Comparison of ENCODE assay signal across 18 cellular contexts in genomic region chr15:85501574-85501973, GRCh38.
DNase-seq lines count a peak whose midpoint lies in the region; ATAC-seq and TF ChIP-seq lines count a peak whose summit lies in the region.
"Had no signal": no experiment of that assay in that cellular context is flagged by ENCODE, and none has a peak within 500 bp of the region (broad histone marks: within the 10 kb centered on the region; RNA-seq: fewer than 3 reads in every experiment).

No MANE protein-coding gene starts in this region.

- no peaks in the 10 kb centered on the region for H3K9me3 Mint-ChIP-seq in CD4-positive, CD25-positive, alpha-beta regulatory T cell
- H3K9me3 Mint-ChIP-seq in CD4-positive, alpha-beta memory T cell, result no peaks in the 10 kb centered on the region
- no peaks in the 10 kb centered on the region for H3K9me3 Mint-ChIP-seq in activated T-helper 17 cell treated with anti-CD3 and anti-CD28 coated beads, Interleukin-2, amount 50 U/mL, for 72 hours
- no peaks in the 10 kb centered on the region for H3K9me3 Mint-ChIP-seq in activated naive CD4-positive, alpha-beta T cell treated with anti-CD3 and anti-CD28 coated beads, Interleukin-2, amount 10 ng/mL, durations not matched to agents 7 days and 5 days

- no peaks in the 10 kb centered on the region for H3K9me3 ChIP-seq in CD4-positive, CD25-positive, alpha-beta regulatory T cell (ENCODE audit: control insufficient read depth in 2 of 2, low read length in 2 of 2)
- H3K9me3 ChIP-seq in CD4-positive, alpha-beta memory T cell (ENCODE audit: control insufficient read depth in 1 of 2, low read length in 2 of 2), result no peaks in the 10 kb centered on the region
- no peaks in the 10 kb centered on the region for H3K9me3 ChIP-seq in right cardiac atrium (ENCODE audit: control insufficient read depth, low read length)
- H3K9me3 ChIP-seq in sigmoid colon, result no peaks in the 10 kb centered on the region
- H3K9me3 ChIP-seq: adrenal gland, lower lobe of right lung, SK-N-SH, transverse colon had no signal

- H3K36me3 Mint-ChIP-seq in CD4-positive, CD25-positive, alpha-beta regulatory T cell, result peaks cover 3% of the 10 kb centered on the region
- H3K36me3 Mint-ChIP-seq in CD4-positive, alpha-beta memory T cell, result peaks cover 0 to 5% of the 10 kb centered on the region in 2 donors
- H3K36me3 Mint-ChIP-seq in activated T-helper 17 cell treated with anti-CD3 and anti-CD28 coated beads, Interleukin-2, amount 50 U/mL, for 72 hours (ENCODE audit: low read depth), result no peaks in the 10 kb centered on the region
- no peaks in the 10 kb centered on the region for H3K36me3 Mint-ChIP-seq in activated naive CD4-positive, alpha-beta T cell treated with anti-CD3 and anti-CD28 coated beads, Interleukin-2, amount 10 ng/mL, durations not matched to agents 7 days and 5 days

- POLR2A ChIA-PET in CD4-positive, alpha-beta memory T cell (lab: Charles Lee; ENCODE audit: partially characterized antibody), result interaction anchor here (0.6 kb wide), 1 partner anchor 123 kb away, joined by 3 read pairs; no protein-coding TSS in a partner anchor

- no peak for TF ChIP-seq EP300 in sigmoid colon (IDR thresholded peaks at IDR 0.05)

- CTCF ChIA-PET in CD4-positive, alpha-beta memory T cell (lab: Charles Lee; ENCODE audit: partially characterized antibody), result interaction anchor here (2.3 to 3.6 kb wide), 3 partner anchors 11 to 205 kb away, joined by 9 to 19 read pairs (median 9); no protein-coding TSS in a partner anchor
- CTCF ChIA-PET in activated naive CD4-positive, alpha-beta T cell treated with anti-CD3 and anti-CD28 coated beads, Interleukin-2, amount 10 ng/mL, durations not matched to agents 7 days and 5 days (lab: Charles Lee), result interaction anchor here (1.0 kb wide), 1 partner anchor 8 kb away, joined by 3 read pairs; no protein-coding TSS in a partner anchor

- no peak for ATAC-seq in CD4-positive, CD25-positive, alpha-beta regulatory T cell (ENCODE audit: low read depth in 2 of 2)
- peak; percentile 61 for ATAC-seq in activated T-helper 17 cell treated with anti-CD3 and anti-CD28 coated beads, Interleukin-2, amount 50 U/mL, for 72 hours (replicated peaks)
- ATAC-seq in right cardiac atrium (no peak), HG02970 (IDR thresholded peaks at IDR 0.05; ENCODE audit: low FRiP score, unreplicated experiment) (no peak)
- ATAC-seq: lower lobe of right lung had no signal

- H3K4me1 ChIP-seq in CD4-positive, CD25-positive, alpha-beta regulatory T cell (ENCODE audit: control insufficient read depth, insufficient read depth, low read length, poor library complexity, severe bottlenecking), result peaks cover 37% of the 10 kb centered on the region
- peaks cover 76% of the 10 kb centered on the region for H3K4me1 ChIP-seq in CD4-positive, alpha-beta memory T cell (ENCODE audit: insufficient read depth, low read length)
- H3K4me1 ChIP-seq in right cardiac atrium (ENCODE audit: control insufficient read depth, insufficient read depth, low read length) (peaks cover 13% of the 10 kb centered on the region), sigmoid colon (peaks cover 0 to 41% (median 24%) of the 10 kb centered on the region in 4 donors)

- no peak for DNase-seq in CD4-positive, CD25-positive, alpha-beta regulatory T cell
- DNase-seq in CD4-positive, alpha-beta memory T cell, result no peak
- no peak for DNase-seq in right cardiac atrium
- DNase-seq in sigmoid colon, result no peak
- DNase-seq in GM19238 (ENCODE audit: insufficient read length, low spot score), result no peak
- no peak for DNase-seq in activated naive CD4-positive, alpha-beta T cell treated with anti-CD3 and anti-CD28 coated beads, Interleukin-2, amount 10 ng/mL, durations not matched to agents 7 days and 5 days
- DNase-seq: adrenal gland; cortex of kidney; lower lobe of right lung; NCI-H1694 treated with DMSO at 0.1 percent for 48 hours; NCI-H526 treated with DMSO at 0.1 percent for 48 hours; nucleus accumbens; SK-N-SH; stimulated activated CD4-positive, alpha-beta T cell treated with anti-CD3 and anti-CD28 coated beads, Interleukin-4, amount 100 ng/mL, for 24 hours; T-helper 9 cell; transverse colon had no signal

- no peak for TF ChIP-seq POLR2A in sigmoid colon (IDR thresholded peaks at IDR 0.05)

- no peak overlapping the region for H3K27ac ChIP-seq in CD4-positive, CD25-positive, alpha-beta regulatory T cell (ENCODE audit: insufficient read depth, low read length, poor library complexity, severe bottlenecking)
- H3K27ac ChIP-seq in CD4-positive, alpha-beta memory T cell (ENCODE audit: low read depth, low read length), result peak overlapping the region; percentile 8
- H3K27ac ChIP-seq in right cardiac atrium (ENCODE audit: low read length) (peak overlapping the region; percentile 42), sigmoid colon (peak overlapping the region in 2 of 4 donors; percentile 54 to 66)
- H3K27ac ChIP-seq: adrenal gland, lower lobe of right lung, transverse colon had no signal

- peak overlapping the region; percentile 49 for H3K4me3 ChIP-seq in CD4-positive, CD25-positive, alpha-beta regulatory T cell (ENCODE audit: low read depth, low read length)
- H3K4me3 ChIP-seq in CD4-positive, alpha-beta memory T cell (ENCODE audit: low read length in 2 of 2), result no peak overlapping the region
- H3K4me3 ChIP-seq in right cardiac atrium (ENCODE audit: low read length) (no peak overlapping the region), sigmoid colon (no peak overlapping the region)
- H3K4me3 ChIP-seq: adrenal gland, lower lobe of right lung, transverse colon had no signal

- no peaks in the 10 kb centered on the region for H3K27me3 ChIP-seq in CD4-positive, CD25-positive, alpha-beta regulatory T cell (ENCODE audit: control insufficient read depth, insufficient read depth, low read length)
- no peaks in the 10 kb centered on the region for H3K27me3 ChIP-seq in CD4-positive, alpha-beta memory T cell (ENCODE audit: insufficient read depth, low read length)
- H3K27me3 ChIP-seq in right cardiac atrium (ENCODE audit: control insufficient read depth, insufficient read depth), result no peaks in the 10 kb centered on the region
- no peaks in the 10 kb centered on the region for H3K27me3 ChIP-seq in sigmoid colon
- H3K27me3 ChIP-seq: adrenal gland, transverse colon had no signal

- intact Hi-C loops in CD4-positive, alpha-beta memory T cell (cut with micrococcal nuclease), result no loop called here
- intact Hi-C loops in right cardiac atrium (cut with DNase I) (loop anchor here (5.0 to 10.0 kb wide), 4 partner anchors 81 to 203 kb away; no protein-coding TSS in a partner anchor), sigmoid colon (cut with DNase I) (loop anchor here (5.0 to 10.0 kb wide), 2 partner anchors 119 to 333 kb away; partner anchors contain the start of gene AKAP13)

- 87% methylated on average over 2 of the region's 2 CpGs for WGBS in right cardiac atrium
- WGBS in sigmoid colon, 2 donors, result 86 to 93% methylated on average over 2 of the region's 2 CpGs

- peak overlapping the region in 2 of 3 donors; percentile 65 to 78 for H3K27ac Mint-ChIP-seq in CD4-positive, CD25-positive, alpha-beta regulatory T cell
- peak overlapping the region in 6 of 7 donors; percentile 38 to 86 (median 56) for H3K27ac Mint-ChIP-seq in CD4-positive, alpha-beta memory T cell
- peak overlapping the region; percentile 66 for H3K27ac Mint-ChIP-seq in activated T-helper 17 cell treated with anti-CD3 and anti-CD28 coated beads, Interleukin-2, amount 50 U/mL, for 72 hours
- no peak overlapping the region for H3K27ac Mint-ChIP-seq in activated naive CD4-positive, alpha-beta T cell treated with anti-CD3 and anti-CD28 coated beads, Interleukin-2, amount 10 ng/mL, durations not matched to agents 7 days and 5 days

- H3K4me1 Mint-ChIP-seq in CD4-positive, CD25-positive, alpha-beta regulatory T cell, result peaks cover 49 to 82% (median 74%) of the 10 kb centered on the region in 4 donors
- H3K4me1 Mint-ChIP-seq in CD4-positive, alpha-beta memory T cell, result peaks cover 69 to 86% (median 79%) of the 10 kb centered on the region in 4 donors
- H3K4me1 Mint-ChIP-seq in activated T-helper 17 cell treated with anti-CD3 and anti-CD28 coated beads, Interleukin-2, amount 50 U/mL, for 72 hours, result peaks cover 62% of the 10 kb centered on the region
- H3K4me1 Mint-ChIP-seq in activated naive CD4-positive, alpha-beta T cell treated with anti-CD3 and anti-CD28 coated beads, Interleukin-2, amount 10 ng/mL, durations not matched to agents 7 days and 5 days, result peaks cover 53% of the 10 kb centered on the region

- H3K4me3 Mint-ChIP-seq in CD4-positive, CD25-positive, alpha-beta regulatory T cell, result peak overlapping the region in 1 of 4 donors; percentile 25
- H3K4me3 Mint-ChIP-seq in CD4-positive, alpha-beta memory T cell, result peak overlapping the region in 4 of 8 donors; percentile 17 to 67 (median 48)
- H3K4me3 Mint-ChIP-seq in activated T-helper 17 cell treated with anti-CD3 and anti-CD28 coated beads, Interleukin-2, amount 50 U/mL, for 72 hours, result peak overlapping the region; percentile 66
- H3K4me3 Mint-ChIP-seq in activated naive CD4-positive, alpha-beta T cell treated with anti-CD3 and anti-CD28 coated beads, Interleukin-2, amount 10 ng/mL, durations not matched to agents 7 days and 5 days, result no peak overlapping the region

- no peaks in the 10 kb centered on the region for H3K36me3 ChIP-seq in CD4-positive, CD25-positive, alpha-beta regulatory T cell (ENCODE audit: control insufficient read depth, insufficient read depth, low read length)
- H3K36me3 ChIP-seq in CD4-positive, alpha-beta memory T cell (ENCODE audit: insufficient read depth, low read length), result no peaks in the 10 kb centered on the region
- H3K36me3 ChIP-seq in sigmoid colon, result no peaks in the 10 kb centered on the region
- H3K36me3 ChIP-seq: adrenal gland, lower lobe of right lung, transverse colon had no signal

- no peaks in the 10 kb centered on the region for H3K27me3 Mint-ChIP-seq in CD4-positive, CD25-positive, alpha-beta regulatory T cell
- H3K27me3 Mint-ChIP-seq in CD4-positive, alpha-beta memory T cell, result no peaks in the 10 kb centered on the region
- no peaks in the 10 kb centered on the region for H3K27me3 Mint-ChIP-seq in activated T-helper 17 cell treated with anti-CD3 and anti-CD28 coated beads, Interleukin-2, amount 50 U/mL, for 72 hours
- no peaks in the 10 kb centered on the region for H3K27me3 Mint-ChIP-seq in activated naive CD4-positive, alpha-beta T cell treated with anti-CD3 and anti-CD28 coated beads, Interleukin-2, amount 10 ng/mL, durations not matched to agents 7 days and 5 days

- no peak for TF ChIP-seq CTCF in sigmoid colon (IDR thresholded peaks at IDR 0.05)
